2 cellular contexts compared by ENCODE assay signal in genomic region chr14:100342195-100342594, GRCh38.
TF ChIP-seq lines count a peak whose summit lies in the region.

No MANE protein-coding gene starts in this region.

TF ChIP-seq in liver, 16 proteins besides CTCF, POLR2A, EP300 and RAD21:
- TF ChIP-seq SP1 (IDR thresholded peaks at IDR 0.05) = no peak
- TF ChIP-seq JUND (IDR thresholded peaks at IDR 0.05) = no peak

TF ChIP-seq in HepG2, 621 proteins besides CTCF, POLR2A, EP300 and RAD21:
- TF ChIP-seq, protein P1, sequence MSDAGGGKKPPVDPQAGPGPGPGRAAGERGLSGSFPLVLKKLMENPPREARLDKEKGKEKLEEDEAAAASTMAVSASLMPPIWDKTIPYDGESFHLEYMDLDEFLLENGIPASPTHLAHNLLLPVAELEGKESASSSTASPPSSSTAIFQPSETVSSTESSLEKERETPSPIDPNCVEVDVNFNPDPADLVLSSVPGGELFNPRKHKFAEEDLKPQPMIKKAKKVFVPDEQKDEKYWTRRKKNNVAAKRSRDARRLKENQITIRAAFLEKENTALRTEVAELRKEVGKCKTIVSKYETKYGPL (CRISPR knock-in tag; IDR thresholded peaks at IDR 0.05) = no peak
- no peak for TF ChIP-seq BCL6 (CRISPR knock-in tag; IDR thresholded peaks at IDR 0.05)
- TF ChIP-seq THYN1 (CRISPR knock-in tag; IDR thresholded peaks at IDR 0.05; ENCODE audit: borderline replicate concordance, low read depth) = no peak
- no peak for TF ChIP-seq GRHL1 (CRISPR knock-in tag; conservative IDR thresholded peaks at IDR 0.05)
- no peak for TF ChIP-seq HDAC1 (CRISPR knock-in tag; IDR thresholded peaks at IDR 0.05)
